Comparison of ENCODE assay signal across 8 cellular contexts in genomic region chr16:74709477-74709877, GRCh38. TPM values are rescaled to one million over a fixed set of nuclear protein-coding genes. Genes with fewer than 3 reads are reported as not detected.
DNase-seq lines count a peak whose midpoint lies in the region; ATAC-seq and TF ChIP-seq lines count a peak whose summit lies in the region.

No MANE protein-coding gene starts in this region.

- no peaks in the 10 kb centered on the region for H3K27me3 ChIP-seq in adrenal gland

- 0% methylated on average over 6 of the region's 6 CpGs for WGBS in adrenal gland, 4 donors

- no peak overlapping the region for H3K4me3 ChIP-seq in adrenal gland

- ATAC-seq in HG02623 (IDR thresholded peaks at IDR 0.05; ENCODE audit: unreplicated experiment) (peak; percentile 80), left cardiac atrium (peak; percentile 92 to 95)

- no peak for TF ChIP-seq POLR2A in adrenal gland (IDR thresholded peaks at IDR 0.05)

- H3K36me3 ChIP-seq in adrenal gland (replicated peaks in 1 of 2): no peaks in the 10 kb centered on the region

- H3K4me1 ChIP-seq in adrenal gland (replicated peaks in 1 of 2): no peaks in the 10 kb centered on the region

- H3K9me3 ChIP-seq in adrenal gland (replicated peaks in 1 of 3): no peaks in the 10 kb centered on the region

- DNase-seq in NCI-H146 (lab: John Stamatoyannopoulos, UW): peak; percentile 63
- peak; percentile 58 to 77 (median 69) for DNase-seq in T-helper 2 cell
- DNase-seq in adrenal gland: peak; percentile 75 to 90 (median 84)
- DNase-seq in left cardiac atrium: peak; percentile 75
- peak; percentile 80 for DNase-seq in retina
- DNase-seq in 8988T: no peak

- H3K27ac ChIP-seq in adrenal gland: no peak overlapping the region

- TF ChIP-seq CTCF in GM12872 (IDR thresholded peaks at IDR 0.05; ENCODE audit: insufficient read depth, low read depth, low read length) (peak; percentile 95), adrenal gland (IDR thresholded peaks at IDR 0.05) (peak; percentile 92 to 97 (median 94))

- intact Hi-C loops in adrenal gland (cut with DNase I): loop anchor here (2.0 to 10.0 kb wide), 2 partner anchors 153 to 155 kb away; no protein-coding TSS in a partner anchor
- intact Hi-C loops in left cardiac atrium (cut with DNase I): loop anchor here in 1 of 2 donors (2.0 to 10.0 kb wide), 3 partner anchors 103 to 425 kb away; no protein-coding TSS in a partner anchor

RNA-seq across cellular contexts. Expression of gene MLKL, which starts 8.8 kb away (rescaled TPM):
- 10 to 100 TPM in 6 of 8 donors, 1 to 10 TPM in 2; 6.2 to 18.8 (median 11.0) TPM for total RNA-seq in adrenal gland
- 10 to 100 TPM in 2 of 3 donors, 1 to 10 TPM in 1; 7.9 to 26.1 (median 15.2) TPM for polyA plus RNA-seq in adrenal gland
- total RNA-seq in left cardiac atrium: 10 to 100 TPM in 1 of 2 donors, 1 to 10 TPM in 1; 5.4 to 10.6 TPM

RNA-seq across cellular contexts. Expression of gene RFWD3, which starts 42.8 kb away (rescaled TPM):
- total RNA-seq in adrenal gland: 10 to 100 TPM in 7 of 8 donors, 1 to 10 TPM in 1; 8.0 to 27.1 (median 12.7) TPM
- polyA plus RNA-seq in adrenal gland: 1 to 10 TPM; 2.6 to 9.6 (median 5.8) TPM
- total RNA-seq in left cardiac atrium: 1 to 10 TPM; 7.2 to 8.8 TPM
